Comparison of ENCODE assay signal across 33 cellular contexts in genomic region chr1:12404918-12405317, GRCh38.
DNase-seq lines count a peak whose midpoint lies in the region; ATAC-seq and TF ChIP-seq lines count a peak whose summit lies in the region.
"Had no signal": no experiment of that assay in that cellular context is flagged by ENCODE, and none has a peak within 500 bp of the region (broad histone marks: within the 10 kb centered on the region; RNA-seq: fewer than 3 reads in every experiment).

No MANE protein-coding gene starts in this region.

- ATAC-seq in naive thymus-derived CD4-positive, alpha-beta T cell, result no peak
- ATAC-seq in GM21367 (IDR thresholded peaks at IDR 0.05; ENCODE audit: unreplicated experiment) (no peak), GM18909 (IDR thresholded peaks at IDR 0.05; ENCODE audit: poor library complexity, unreplicated experiment) (no peak)
- ATAC-seq: activated CD4-positive, CD25-positive, alpha-beta regulatory T cell treated with anti-CD3 and anti-CD28 coated beads, Interleukin-2, amount 50 U/mL, for 24 hours; activated CD8-positive, alpha-beta memory T cell treated with anti-CD3 and anti-CD28 coated beads, Interleukin-2, amount 10 ng/mL, durations not matched to agents 7 days and 5 days; PC-3; stimulated activated naive CD8-positive, alpha-beta T cell treated with anti-CD3 and anti-CD28 coated beads, Interleukin-15, amount 100 ng/mL, for 72 hours; upper lobe of right lung had no signal

- peaks cover 17% of the 10 kb centered on the region for H3K4me1 ChIP-seq in colonic mucosa
- peaks cover 0 to 11% of the 10 kb centered on the region in 2 donors for H3K4me1 ChIP-seq in naive thymus-derived CD4-positive, alpha-beta T cell (ENCODE audit: control insufficient read depth in 2 of 2, insufficient read depth in 2 of 2, low read length in 2 of 2)
- H3K4me1 ChIP-seq in thyroid gland, result peaks cover 62 to 83% of the 10 kb centered on the region in 2 donors
- peaks cover 4% of the 10 kb centered on the region for H3K4me1 ChIP-seq in endodermal cell (ENCODE audit: control insufficient read depth, insufficient read depth, low read length)

- TF ChIP-seq POLR2A in thyroid gland (IDR thresholded peaks at IDR 0.05), result no peak

- H3K27me3 ChIP-seq in colonic mucosa (no peaks in the 10 kb centered on the region), thyroid gland (no peaks in the 10 kb centered on the region), endodermal cell (ENCODE audit: control insufficient read depth, insufficient read depth, low read length, poor library complexity, severe bottlenecking) (no peaks in the 10 kb centered on the region)
- no peaks in the 10 kb centered on the region for H3K27me3 ChIP-seq in naive thymus-derived CD4-positive, alpha-beta T cell (ENCODE audit: control insufficient read depth in 2 of 2, insufficient read depth in 2 of 2, low read length in 2 of 2)
- H3K27me3 ChIP-seq: neural progenitor cell, right atrium auricular region, spleen, upper lobe of right lung had no signal

- H3K9me3 ChIP-seq in colonic mucosa (no peaks in the 10 kb centered on the region), thyroid gland (no peaks in the 10 kb centered on the region), endodermal cell (ENCODE audit: control insufficient read depth, low read length) (peaks cover 12% of the 10 kb centered on the region)
- peaks cover 0 to 2% (median 0%) of the 10 kb centered on the region in 3 experiments for H3K9me3 ChIP-seq in naive thymus-derived CD4-positive, alpha-beta T cell (ENCODE audit: control insufficient read depth in 2 of 3, low read length in 3 of 3)
- H3K9me3 ChIP-seq: upper lobe of right lung had no signal

- peak overlapping the region in 7 of 9 donors; percentile 20 to 65 (median 46) for H3K27ac Mint-ChIP-seq in naive thymus-derived CD4-positive, alpha-beta T cell
- H3K27ac Mint-ChIP-seq in endodermal cell, result no peak overlapping the region
- H3K27ac Mint-ChIP-seq: activated CD8-positive, alpha-beta memory T cell treated with anti-CD3 and anti-CD28 coated beads, Interleukin-2, amount 10 ng/mL, durations not matched to agents 7 days and 5 days; neural progenitor cell had no signal

- H3K36me3 ChIP-seq in colonic mucosa, result no peaks in the 10 kb centered on the region
- peaks cover 4 to 39% (median 12%) of the 10 kb centered on the region in 3 experiments for H3K36me3 ChIP-seq in naive thymus-derived CD4-positive, alpha-beta T cell (ENCODE audit: control insufficient read depth in 2 of 3, insufficient read depth in 3 of 3, low read length in 3 of 3)
- H3K36me3 ChIP-seq in thyroid gland, result peaks cover 6 to 27% of the 10 kb centered on the region in 2 donors
- peaks cover 30% of the 10 kb centered on the region for H3K36me3 ChIP-seq in endodermal cell (ENCODE audit: control insufficient read depth, insufficient read depth, low read length)

- POLR2A ChIA-PET in naive thymus-derived CD4-positive, alpha-beta T cell (lab: Charles Lee), result interaction anchor here (0.6 to 1.3 kb wide), 2 partner anchors 17 to 20 kb away, joined by 3 read pairs; no protein-coding TSS in a partner anchor

- no peaks in the 10 kb centered on the region for H3K27me3 Mint-ChIP-seq in naive thymus-derived CD4-positive, alpha-beta T cell
- no peaks in the 10 kb centered on the region for H3K27me3 Mint-ChIP-seq in endodermal cell (ENCODE audit: insufficient read depth)
- H3K27me3 Mint-ChIP-seq: activated CD8-positive, alpha-beta memory T cell treated with anti-CD3 and anti-CD28 coated beads, Interleukin-2, amount 10 ng/mL, durations not matched to agents 7 days and 5 days; stimulated activated naive CD8-positive, alpha-beta T cell treated with anti-CD3 and anti-CD28 coated beads, Interleukin-15, amount 100 ng/mL, for 72 hours had no signal

- peak overlapping the region in 1 of 10 donors; percentile 58 for H3K4me3 Mint-ChIP-seq in naive thymus-derived CD4-positive, alpha-beta T cell
- no peak overlapping the region for H3K4me3 Mint-ChIP-seq in endodermal cell
- H3K4me3 Mint-ChIP-seq: activated CD8-positive, alpha-beta memory T cell treated with anti-CD3 and anti-CD28 coated beads, Interleukin-2, amount 10 ng/mL, durations not matched to agents 7 days and 5 days; neural progenitor cell had no signal

- H3K36me3 Mint-ChIP-seq in naive thymus-derived CD4-positive, alpha-beta T cell, result peaks cover 17 to 60% (median 48%) of the 10 kb centered on the region in 5 donors
- H3K36me3 Mint-ChIP-seq in endodermal cell (ENCODE audit: low read depth), result peaks cover 34% of the 10 kb centered on the region

- WGBS in adipose tissue, 3 donors, result 94 to 97% (median 96%) methylated on average over 13 of the region's 13 CpGs
- WGBS in thyroid gland, 2 donors, result 93 to 96% methylated on average over 13 of the region's 13 CpGs
- WGBS in endodermal cell (ENCODE audit: insufficient coverage in 1 of 2, insufficient read length in 1 of 2), 2 experiments, result 94 to 96% methylated on average over 7 to 13 of the region's 13 CpGs

- H3K4me3 ChIP-seq in colonic mucosa, result no peak overlapping the region
- no peak overlapping the region for H3K4me3 ChIP-seq in naive thymus-derived CD4-positive, alpha-beta T cell (ENCODE audit: low read length)
- no peak overlapping the region for H3K4me3 ChIP-seq in thyroid gland (replicated peaks in 1 of 3)
- no peak overlapping the region for H3K4me3 ChIP-seq in endodermal cell (ENCODE audit: low read length)
- H3K4me3 ChIP-seq: neural progenitor cell, right atrium auricular region, spleen, upper lobe of right lung had no signal

- no peak overlapping the region for H3K9ac ChIP-seq in colonic mucosa (ENCODE audit: low read depth in 2 of 2, low read length in 2 of 2)
- H3K9ac ChIP-seq in endodermal cell (ENCODE audit: extremely low read depth, low read length, poor library complexity, severe bottlenecking), result no peak overlapping the region
- H3K9ac ChIP-seq: KMS-11, neural progenitor cell had no signal

- no peak for DNase-seq in colonic mucosa
- no peak for DNase-seq in naive thymus-derived CD4-positive, alpha-beta T cell
- DNase-seq in thyroid gland, result peak; percentile 43 to 56
- DNase-seq in endodermal cell, result no peak
- no peak for DNase-seq in RKO (ENCODE audit: low spot score)
- DNase-seq: activated CD4-positive, alpha-beta T cell treated with anti-CD3 and anti-CD28 coated beads, Interleukin-2, amount 50 U/mL, for 4 hours; activated CD8-positive, alpha-beta memory T cell treated with anti-CD3 and anti-CD28 coated beads, Interleukin-2, amount 10 ng/mL, durations not matched to agents 7 days and 5 days; activated naive CD4-positive, alpha-beta T cell treated with Interleukin-2 at 50 U/mL for 16 hours; amygdala; COR-L47; cortex of kidney; effector memory CD4-positive, alpha-beta T cell; HCEC 1CT; MM.1S; NCI-H2081; NCI-H526 treated with DMSO at 0.1 percent for 48 hours; NK-92 treated with Interleukin-12 subunit alpha and Interleukin-12 subunit beta, amount 100 ng/mL, for 24 hours; PC-3; SHP77; spleen; stimulated activated CD8-positive, alpha-beta memory T cell treated with anti-CD3 and anti-CD28 coated beads, Interleukin-4, amount 100 ng/mL, for 48 hours; stimulated activated naive CD8-positive, alpha-beta T cell treated with anti-CD3 and anti-CD28 coated beads, Interleukin-15, amount 100 ng/mL, for 72 hours; T-helper 2 cell; upper lobe of right lung had no signal

- peaks cover 2 to 6% (median 4%) of the 10 kb centered on the region in 11 donors for H3K9me3 Mint-ChIP-seq in naive thymus-derived CD4-positive, alpha-beta T cell
- H3K9me3 Mint-ChIP-seq in endodermal cell, result peaks cover 3% of the 10 kb centered on the region

- peaks cover 8 to 57% (median 51%) of the 10 kb centered on the region in 7 donors for H3K4me1 Mint-ChIP-seq in naive thymus-derived CD4-positive, alpha-beta T cell
- peaks cover 48% of the 10 kb centered on the region for H3K4me1 Mint-ChIP-seq in endodermal cell

- peak overlapping the region; percentile 15 for H3K27ac ChIP-seq in adipose tissue (ENCODE audit: low read depth, low read length)
- H3K27ac ChIP-seq in colonic mucosa, result peak overlapping the region; percentile 54
- no peak overlapping the region for H3K27ac ChIP-seq in naive thymus-derived CD4-positive, alpha-beta T cell (ENCODE audit: low read depth, low read length)
- peak overlapping the region; percentile 71 to 80 (median 79) for H3K27ac ChIP-seq in thyroid gland
- no peak overlapping the region for H3K27ac ChIP-seq in endodermal cell (ENCODE audit: low read depth, low read length)
- H3K27ac ChIP-seq: C4-2B, HL-60, KMS-11, upper lobe of right lung had no signal

- intact Hi-C loops in colonic mucosa (cut with DNase I) (loop anchor here (5.0 kb wide), 2 partner anchors 192 to 212 kb away; partner anchors contain the start of gene DHRS3), thyroid gland (cut with DNase I) (no loop called here)
- intact Hi-C loops in naive thymus-derived CD4-positive, alpha-beta T cell (cut with micrococcal nuclease), result loop anchor here in 1 of 2 donors (2.0 to 5.0 kb wide), 3 partner anchors 20 to 197 kb away; no protein-coding TSS in a partner anchor

- TF ChIP-seq CTCF in colonic mucosa (IDR thresholded peaks at IDR 0.05) (no peak), thyroid gland (IDR thresholded peaks at IDR 0.05) (no peak), endodermal cell (conservative IDR thresholded peaks at IDR 0.05) (no peak)

- CTCF ChIA-PET in naive thymus-derived CD4-positive, alpha-beta T cell (lab: Charles Lee), result interaction anchor here (1.1 to 2.4 kb wide), 2 partner anchors 150 to 215 kb away, joined by 3 to 6 read pairs; no protein-coding TSS in a partner anchor

Comparison
In these comparisons a context has a peak if more than half of its experiments do, and no peak if none do; other contexts are left out.
1. H3K27ac ChIP-seq: peak in adipose tissue (single experiment), colonic mucosa (single experiment) and thyroid gland (3 of 3); none in naive thymus-derived CD4-positive, alpha-beta T cell (single experiment) and endodermal cell (single experiment).
2. DNase-seq: peak in thyroid gland (2 of 2); none in colonic mucosa (single experiment), naive thymus-derived CD4-positive, alpha-beta T cell (0 of 9), endodermal cell (single experiment) and RKO (single experiment).